ENCODE assay signal across 21 cellular contexts in the genomic region with DNA sequence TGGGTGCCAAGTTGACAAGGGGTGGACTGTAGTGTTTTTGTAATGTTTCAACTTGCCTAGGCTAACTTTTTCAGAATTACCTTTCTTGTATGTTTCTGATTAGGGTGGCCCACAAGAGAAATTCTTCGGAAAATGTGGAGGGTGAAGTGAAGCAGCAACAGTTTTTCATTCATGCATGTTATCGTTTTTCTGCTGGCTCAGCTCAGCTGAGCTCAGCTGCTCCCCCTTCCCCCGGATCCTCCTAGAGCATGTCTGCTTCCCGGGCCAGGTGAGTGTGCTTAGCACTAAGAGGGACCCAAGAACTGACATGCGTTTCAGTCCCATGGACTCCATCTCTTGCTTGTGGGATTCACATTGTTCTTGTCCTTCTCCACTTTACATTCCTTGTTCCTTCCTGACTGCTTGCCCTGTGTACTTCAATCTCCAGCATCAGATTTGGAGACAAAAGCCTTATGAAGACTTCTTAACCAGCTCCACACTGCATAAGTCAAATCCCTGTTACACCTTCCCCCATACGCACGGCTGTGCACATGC. TPM values are rescaled to one million over a fixed set of nuclear protein-coding genes. Genes with fewer than 3 reads are reported as not detected.
DNase-seq lines count a peak whose midpoint lies in the region; ATAC-seq, FAIRE-seq and TF ChIP-seq lines count a peak whose summit lies in the region.
"Had no signal": no experiment of that assay in that cellular context is flagged by ENCODE, and none has a peak within 500 bp of the region (broad histone marks: within the 10 kb centered on the region; RNA-seq: fewer than 3 reads in every experiment).

No MANE protein-coding gene starts in this region.

- H4K91ac ChIP-seq in H9 (ENCODE audit: insufficient read length, low read depth, low read length) (no peak overlapping the region), neuronal stem cell (ENCODE audit: low read depth, low read length, poor library complexity) (no peak overlapping the region)

- H2BK15ac ChIP-seq in H9 (ENCODE audit: low read depth, low read length): no peak overlapping the region
- no peak overlapping the region for H2BK15ac ChIP-seq in neuronal stem cell (ENCODE audit: low read length)

- no peak for FAIRE-seq in K562 (lab: Jason Lieb, UNC)
- FAIRE-seq: GM12891 had no signal

- TF ChIP-seq RAD21 in K562 (CRISPR knock-in tag; conservative IDR thresholded peaks at IDR 0.05 in 1 of 2, IDR thresholded peaks at IDR 0.05 in 1 of 2): no peak

- H2BK5ac ChIP-seq in H9 (ENCODE audit: insufficient read length, low read length): no peak overlapping the region
- H2BK5ac ChIP-seq in neuronal stem cell (ENCODE audit: low read length): no peak overlapping the region

- no peak overlapping the region for H3K4me3 ChIP-seq in BLaER1 treated with 17β-estradiol and CSF1 and Interleukin-3, amounts not matched to agents 10 nM and 100 nM
- H3K4me3 ChIP-seq in K562 (no peak overlapping the region), neuronal stem cell (ENCODE audit: low read length in 2 of 2) (no peak overlapping the region)

- H3K27me3 ChIP-seq in BLaER1 treated with 17β-estradiol and CSF1 and Interleukin-3, amounts not matched to agents 10 nM and 100 nM: no peaks in the 10 kb centered on the region
- H3K27me3 ChIP-seq in H9 (ENCODE audit: insufficient read depth, low read length): no peaks in the 10 kb centered on the region
- H3K27me3 ChIP-seq in K562 (ENCODE audit: control insufficient read depth in 2 of 2, insufficient read depth in 2 of 2, low read length in 2 of 2): peaks cover 2 to 4% of the 10 kb centered on the region in 2 experiments; a peak in 2 of 5 replicates
- no peaks in the 10 kb centered on the region for H3K27me3 ChIP-seq in neuronal stem cell (ENCODE audit: control insufficient read depth in 3 of 3, insufficient read depth in 3 of 3, low read depth in 1 of 3, low read length in 3 of 3)

- H3K18ac ChIP-seq in H9 (ENCODE audit: insufficient read length, low read depth, low read length) (no peak overlapping the region), neuronal stem cell (ENCODE audit: low read length) (no peak overlapping the region)

- TF ChIP-seq CTCF in H9 (conservative IDR thresholded peaks at IDR 0.05) (no peak), K562 (IDR thresholded peaks at IDR 0.05 in 2 of 3, conservative IDR thresholded peaks at IDR 0.05 in 1 of 3; ENCODE audit: insufficient read depth in 2 of 3, low read depth in 1 of 3, low read length in 3 of 3) (no peak)

- no peak for TF ChIP-seq EP300 in K562 (IDR thresholded peaks at IDR 0.05; ENCODE audit: low read length)

- no peaks in the 10 kb centered on the region for H4K20me1 ChIP-seq in BLaER1 treated with 17β-estradiol and CSF1 and Interleukin-3, amounts not matched to agents 10 nM and 100 nM
- no peaks in the 10 kb centered on the region for H4K20me1 ChIP-seq in H9 (ENCODE audit: control insufficient read depth, insufficient read depth, insufficient read length)
- no peaks in the 10 kb centered on the region for H4K20me1 ChIP-seq in K562 (replicated peaks; ENCODE audit: control insufficient read depth, insufficient read depth, low read length)

- H2BK20ac ChIP-seq in H9 (ENCODE audit: low read depth, low read length, poor library complexity, severe bottlenecking): no peak overlapping the region

- no peak overlapping the region for H3T11ph ChIP-seq in H9 (ENCODE audit: low read length)

- TF ChIP-seq POLR2A in K562 (conservative IDR thresholded peaks at IDR 0.05): no peak

- no peaks in the 10 kb centered on the region for H3K23me2 ChIP-seq in H9 (ENCODE audit: insufficient read length, low read depth, low read length, poor library complexity, severe bottlenecking)

- H2AK5ac ChIP-seq in H9 (ENCODE audit: insufficient read length, low read length) (no peak overlapping the region), neuronal stem cell (ENCODE audit: low read depth, low read length) (no peak overlapping the region)

- H2AFZ ChIP-seq in H9 (ENCODE audit: low read length) (no peak overlapping the region), K562 (ENCODE audit: low read depth, low read length) (no peak overlapping the region), neuronal stem cell (ENCODE audit: low read length) (peak overlapping the region; percentile 67)

- no peak overlapping the region for H3K56ac ChIP-seq in H9 (ENCODE audit: insufficient read length, low read depth, low read length)

- peaks cover 7 to 11% (median 8%) of the 10 kb centered on the region in 11 experiments; a peak in 15 of 22 replicates for H3K36me3 ChIP-seq in BLaER1 treated with 17β-estradiol and CSF1 and Interleukin-3, amounts not matched to agents 10 nM and 100 nM
- H3K36me3 ChIP-seq in K562 (ENCODE audit: control insufficient read depth, insufficient read depth, low read length): no peaks in the 10 kb centered on the region
- no peaks in the 10 kb centered on the region for H3K36me3 ChIP-seq in neuronal stem cell (replicated peaks in 1 of 2; ENCODE audit: control insufficient read depth in 2 of 2, insufficient read depth in 2 of 2, low read length in 2 of 2)

- CTCF ChIA-PET in K562 (lab: Yijun Ruan, JAX; ENCODE audit: low intra/inter-chr PET ratio): no interaction called here

- ATAC-seq in K562: no peak
- ATAC-seq in GM19324 (IDR thresholded peaks at IDR 0.05; ENCODE audit: low FRiP score, unreplicated experiment): no peak

- no TSS peak for BruUV-seq in K562 (replicated peaks; lab: Mats Ljungman, UMichigan)

- peaks cover 0 to 5% (median 0%) of the 10 kb centered on the region in 11 experiments; a peak in 4 of 22 replicates for H3K9me3 ChIP-seq in BLaER1 treated with 17β-estradiol and CSF1 and Interleukin-3, amounts not matched to agents 10 nM and 100 nM (replicated peaks in 1 of 11)
- H3K9me3 ChIP-seq in H9 (ENCODE audit: control insufficient read depth, low read depth, low read length) (no peaks in the 10 kb centered on the region), K562 (replicated peaks; ENCODE audit: control insufficient read depth, insufficient read depth, low read depth, low read length) (no peaks in the 10 kb centered on the region), neuronal stem cell (replicated peaks in 1 of 2; ENCODE audit: control insufficient read depth in 2 of 2, insufficient read depth in 1 of 2, low read depth in 1 of 2, low read length in 2 of 2) (peaks cover 2% of the 10 kb centered on the region in 2 donors)
- H3K9me3 ChIP-seq: SK-N-SH had no signal

- peaks cover 0 to 9% (median 0%) of the 10 kb centered on the region in 3 experiments; a peak in 3 of 7 replicates for H3K36me3 Mint-ChIP-seq in H9 (ENCODE audit: insufficient read depth in 1 of 3, low read depth in 3 of 3)
- H3K36me3 Mint-ChIP-seq: CD8-positive, alpha-beta memory T cell; IgD-negative memory B cell had no signal

- H3K4me2 ChIP-seq in BLaER1 treated with 17β-estradiol and CSF1 and Interleukin-3, amounts not matched to agents 10 nM and 100 nM: peak overlapping the region in 6 of 11 experiments; percentile 1 to 66 (median 58); a peak in 9 of 22 replicates
- H3K4me2 ChIP-seq in H9 (ENCODE audit: insufficient read depth, insufficient read length, low read length) (no peak overlapping the region), K562 (ENCODE audit: insufficient read depth, low read length) (no peak overlapping the region), neuronal stem cell (ENCODE audit: insufficient read depth, low read length, poor library complexity, severe bottlenecking) (no peak overlapping the region)
- H3K4me2 ChIP-seq: SK-N-SH had no signal

- in situ Hi-C loops in K562 (cut with MboI): no loop called here

- H3K4ac ChIP-seq in H9 (ENCODE audit: low read depth, low read length) (no peak overlapping the region), neuronal stem cell (ENCODE audit: low read length) (no peak overlapping the region)

- no peak overlapping the region for H3K27ac ChIP-seq in BLaER1 treated with 17β-estradiol and CSF1 and Interleukin-3, amounts not matched to agents 10 nM and 100 nM
- H3K27ac ChIP-seq in H9 (ENCODE audit: insufficient read length, low read depth, low read length): no peak overlapping the region
- H3K27ac ChIP-seq in K562 (ENCODE audit: extremely low read depth, low read depth, low read length): no peak overlapping the region
- no peak overlapping the region for H3K27ac ChIP-seq in neuronal stem cell (replicated peaks; ENCODE audit: low read length)
- H3K27ac ChIP-seq: C4-2B had no signal

- no peaks in the 10 kb centered on the region for H3K79me2 ChIP-seq in H9 (ENCODE audit: insufficient read depth, low read length)
- no peaks in the 10 kb centered on the region for H3K79me2 ChIP-seq in K562 (ENCODE audit: control insufficient read depth, insufficient read depth, low read length)

- intact Hi-C loops in K562 (cut with micrococcal nuclease): loop anchor here (5.0 kb wide), 2 partner anchors 41 to 49 kb away; partner anchors contain the start of gene COIL

- H2BK120ac ChIP-seq in H9 (ENCODE audit: low read depth, low read length, poor library complexity, severe bottlenecking): no peak overlapping the region
- H2BK120ac ChIP-seq in neuronal stem cell (ENCODE audit: low read depth, low read length): no peak overlapping the region

- H3K14ac ChIP-seq in H9 (ENCODE audit: insufficient read depth, low read length) (no peak overlapping the region), neuronal stem cell (ENCODE audit: low read length) (no peak overlapping the region)

- H3K79me1 ChIP-seq in H9 (ENCODE audit: insufficient read depth, low read depth, low read length, poor library complexity, severe bottlenecking): no peaks in the 10 kb centered on the region
- H3K79me1 ChIP-seq in neuronal stem cell (ENCODE audit: low read depth, low read length): no peaks in the 10 kb centered on the region

- no peak overlapping the region for H3K27ac Mint-ChIP-seq in H9
- H3K27ac Mint-ChIP-seq: IgD-negative memory B cell had no signal

- peaks cover 0 to 5% of the 10 kb centered on the region in 2 experiments; a peak in 1 of 5 replicates for H3K9me3 Mint-ChIP-seq in H9
- H3K9me3 Mint-ChIP-seq: CD8-positive, alpha-beta memory T cell; IgD-negative memory B cell had no signal

- POLR2A ChIA-PET in K562 (lab: Yijun Ruan, JAX): interaction anchor here (0.8 kb wide), 1 partner anchor 85 kb away, joined by 3 read pairs; no protein-coding TSS in a partner anchor

- peaks cover 29 to 30% of the 10 kb centered on the region in 2 experiments for H3K4me1 Mint-ChIP-seq in H9

- H4K8ac ChIP-seq in H9 (replicated peaks; ENCODE audit: insufficient read length, low read depth, low read length) (no peak overlapping the region), neuronal stem cell (ENCODE audit: low read depth, low read length) (no peak overlapping the region)

- WGBS in H9 (ENCODE audit: extremely low coverage, insufficient read length, low lambda C conversion rate): no CpG with 5 or more reads among the region's 7 CpGs
- 17% methylated on average over 7 of the region's 7 CpGs for WGBS in K562 (ENCODE audit: insufficient coverage, low coverage, missing lambda C conversion rate)
- no CpG with 5 or more reads among the region's 7 CpGs for WGBS in neuronal stem cell (ENCODE audit: extremely low coverage in 2 of 2, insufficient read length in 2 of 2, insufficient replicate concordance in 1 of 2), 2 donors

- no peak overlapping the region for H4K5ac ChIP-seq in H9 (ENCODE audit: insufficient read length, low read depth, low read length)

- H3K4me1 ChIP-seq in BLaER1 treated with 17β-estradiol and CSF1 and Interleukin-3, amounts not matched to agents 10 nM and 100 nM: peaks cover 0 to 54% (median 22%) of the 10 kb centered on the region in 10 experiments; a peak in 17 of 20 replicates
- peaks cover 10% of the 10 kb centered on the region; the same call in 1 of the 2 replicates for H3K4me1 ChIP-seq in H9 (ENCODE audit: insufficient read depth, low read length)
- H3K4me1 ChIP-seq in K562 (replicated peaks in 1 of 2; ENCODE audit: control insufficient read depth in 2 of 2, insufficient read depth in 2 of 2, low read length in 2 of 2): peaks cover 0 to 2% of the 10 kb centered on the region in 2 experiments; a peak in 1 of 5 replicates
- peaks cover 0 to 4% of the 10 kb centered on the region in 2 donors for H3K4me1 ChIP-seq in neuronal stem cell (ENCODE audit: control insufficient read depth in 2 of 2, insufficient read depth in 1 of 2, low read depth in 1 of 2, low read length in 2 of 2)

- H3K23ac ChIP-seq in H9 (ENCODE audit: insufficient read length, low read depth, low read length): no peak overlapping the region
- no peak overlapping the region for H3K23ac ChIP-seq in neuronal stem cell (ENCODE audit: low read depth, low read length, poor library complexity)

- H3K4me3 Mint-ChIP-seq in H9: no peak overlapping the region
- H3K4me3 Mint-ChIP-seq: IgD-negative memory B cell had no signal

- no peak overlapping the region for H3K9ac ChIP-seq in BLaER1 treated with 17β-estradiol and CSF1 and Interleukin-3, amounts not matched to agents 10 nM and 100 nM
- no peak overlapping the region for H3K9ac ChIP-seq in H9 (ENCODE audit: extremely low read depth, insufficient read length, low read length)
- H3K9ac ChIP-seq in K562 (ENCODE audit: insufficient read depth in 1 of 2, low read depth in 2 of 2, low read length in 2 of 2): no peak overlapping the region
- H3K9ac ChIP-seq in neuronal stem cell (ENCODE audit: low read depth, low read length, poor library complexity): no peak overlapping the region
- H3K9ac ChIP-seq: SK-N-SH had no signal

- no peaks in the 10 kb centered on the region for H3K27me3 Mint-ChIP-seq in H9 (ENCODE audit: low read depth)
- H3K27me3 Mint-ChIP-seq: IgD-negative memory B cell had no signal

- DNase-seq in H9: peak; percentile 47
- peak in 1 of 4 experiments; percentile 8 for DNase-seq in K562 (ENCODE audit: extremely low read depth in 1 of 4, low spot score in 3 of 4)
- DNase-seq in neuronal stem cell (ENCODE audit: low spot score): no peak
- no peak for DNase-seq in NCI-H146 treated with DMSO at 0.1 percent for 48 hours (lab: John Stamatoyannopoulos, UW; ENCODE audit: unreplicated experiment)
- DNase-seq in activated CD4-positive, CD25-positive, alpha-beta regulatory T cell treated with anti-CD3 and anti-CD28 coated beads, Interleukin-2, amount 50 U/mL, for 72 hours: no peak
- DNase-seq: Calu3; CD8-positive, alpha-beta memory T cell; DMS153; Karpas-422; MV-4-11; NCI-H1105 treated with DMSO at 0.1 percent for 48 hours; NCI-H1694; NCI-H2081; NK-92 treated with Interleukin-12 subunit alpha and Interleukin-12 subunit beta, amount 100 ng/mL, for 24 hours; SIG-M5; SK-N-SH had no signal

- H2BK12ac ChIP-seq in H9 (ENCODE audit: insufficient read length, low read depth, low read length): no peak overlapping the region
- no peak overlapping the region for H2BK12ac ChIP-seq in neuronal stem cell (ENCODE audit: low read length)

- H3K9me1 ChIP-seq in K562 (ENCODE audit: control insufficient read depth, insufficient read depth, low read length): no peaks in the 10 kb centered on the region

RNA-seq across cellular contexts. Expression of gene SCPEP1, which starts 33.6 kb away (rescaled TPM):
- total RNA-seq in H9 (2021): 27.1 and 29.6 TPM in 2 replicates
- 13.2 and 19.1 TPM in 2 replicates for total RNA-seq in K562 (2011; cell fraction: chromatin; rRNA removed; ENCODE audit: low replicate concordance)
- total RNA-seq in K562 (2011; cell fraction: nucleolus; rRNA removed): 15.3 and 21.4 TPM in 2 replicates
- 16.1 and 19.9 TPM in 2 replicates for total RNA-seq in K562 (2011; cell fraction: nucleoplasm; rRNA removed)
- total RNA-seq in K562 (2014; rRNA removed): 5.1 and 5.8 TPM in 2 replicates
- total RNA-seq in K562 (2014; rRNA removed; fragmentation: Illumina TruSeq; extraction: Trizol): 5.7 and 8.2 TPM in 2 replicates
- total RNA-seq in K562 (2015; rRNA removed; fragmentation: Illumina TruSeq; extraction: Trizol): 7.2 and 7.8 TPM in 2 replicates
- total RNA-seq in K562 (2021): 8.1 and 10.0 TPM in 2 replicates
- 8.1 TPM in 2 replicates for polyA plus RNA-seq in K562 (2011; rRNA removed)
- polyA plus RNA-seq in K562 (2011; cell fraction: cytosol; rRNA removed): 4.1 and 5.1 TPM in 2 replicates
- polyA plus RNA-seq in K562 (2011; cell fraction: nucleus; rRNA removed): 12.2 and 20.2 TPM in 2 replicates
- polyA plus RNA-seq in K562 (2012): 9.6 and 13.4 TPM in 2 replicates
- 6.6 TPM in 2 replicates for polyA plus RNA-seq in K562 (2014; fragmentation: Illumina TruSeq; extraction: Trizol)
- 10 to 100 TPM; 12.2 to 14.8 TPM for polyA plus RNA-seq in K562 (2014; fragmentation: Nextera tagmentation; extraction: Ambion mirVana)
- polyA plus RNA-seq in K562 (2014; rRNA removed): 5.4 and 6.8 TPM in 2 replicates
- 2.9 and 4.1 TPM in 2 replicates for polyA minus RNA-seq in K562 (2011; rRNA and poly(A)+ RNA removed)
- 2.6 and 3.1 TPM in 2 replicates for polyA minus RNA-seq in K562 (2011; cell fraction: cytosol; rRNA and poly(A)+ RNA removed)
- 3.3 and 4.4 TPM in 2 replicates for polyA minus RNA-seq in K562 (2011; cell fraction: nucleus; rRNA and poly(A)+ RNA removed)
- polyA plus RNA-seq in neuronal stem cell (2013, experiment 1 of 2): 22.2 TPM
- 22.7 TPM for polyA plus RNA-seq in neuronal stem cell (2013, experiment 2 of 2)

RNA-seq across cellular contexts. Expression of gene COIL, which starts 50.7 kb away (rescaled TPM):
- total RNA-seq in H9 (2021) (21.5 and 22.2 TPM in 2 replicates), K562 (2014; rRNA removed) (25.2 and 25.7 TPM in 2 replicates), K562 (2014; rRNA removed; fragmentation: Illumina TruSeq; extraction: Trizol) (37.5 and 42.3 TPM in 2 replicates), K562 (2015; rRNA removed; fragmentation: Illumina TruSeq; extraction: Trizol) (37.7 and 40.9 TPM in 2 replicates), K562 (2021) (28.7 and 29.4 TPM in 2 replicates)
- 7.4 and 16.0 TPM in 2 replicates for total RNA-seq in K562 (2011; cell fraction: chromatin; rRNA removed; ENCODE audit: low replicate concordance)
- total RNA-seq in K562 (2011; cell fraction: nucleolus; rRNA removed): 4.8 and 6.1 TPM in 2 replicates
- total RNA-seq in K562 (2011; cell fraction: nucleoplasm; rRNA removed): 7.6 and 15.8 TPM in 2 replicates
- polyA plus RNA-seq in K562 (2011; rRNA removed) (18.3 and 25.9 TPM in 2 replicates), K562 (2014; fragmentation: Illumina TruSeq; extraction: Trizol) (33.2 and 41.3 TPM in 2 replicates), K562 (2014; fragmentation: Nextera tagmentation; extraction: Ambion mirVana) (10 to 100 TPM; 23.9 to 30.8 TPM), K562 (2014; rRNA removed) (26.0 and 29.0 TPM in 2 replicates)
- 5.5 and 9.5 TPM in 2 replicates for polyA plus RNA-seq in K562 (2011; cell fraction: cytosol; rRNA removed)
- polyA plus RNA-seq in K562 (2011; cell fraction: nucleus; rRNA removed): 5.8 and 7.7 TPM in 2 replicates
- 18.5 and 24.7 TPM in 2 replicates for polyA plus RNA-seq in K562 (2012)
- polyA minus RNA-seq in K562 (2011; rRNA and poly(A)+ RNA removed): 19.6 and 21.9 TPM in 2 replicates
- 5.7 and 9.2 TPM in 2 replicates for polyA minus RNA-seq in K562 (2011; cell fraction: cytosol; rRNA and poly(A)+ RNA removed)
- 5.5 and 7.4 TPM in 2 replicates for polyA minus RNA-seq in K562 (2011; cell fraction: nucleus; rRNA and poly(A)+ RNA removed)
- 21.0 TPM for polyA plus RNA-seq in neuronal stem cell (2013, experiment 1 of 2)
- polyA plus RNA-seq in neuronal stem cell (2013, experiment 2 of 2): 21.7 TPM

Comparison
In these comparisons a context has a peak if more than half of its experiments do, and no peak if none do; other contexts are left out.
1. H3K4me2 ChIP-seq: peak in BLaER1 treated with 17β-estradiol and CSF1 and Interleukin-3, amounts not matched to agents 10 nM and 100 nM (6 of 11); none in H9 (single experiment), K562 (single experiment) and neuronal stem cell (single experiment).